Comparison of ENCODE assay signal across 13 cellular contexts in genomic region chr20:31685853-31686641, GRCh38. TPM values are rescaled to one million over a fixed set of nuclear protein-coding genes. Genes with fewer than 3 reads are reported as not detected.
DNase-seq lines count a peak whose midpoint lies in the region; ATAC-seq and TF ChIP-seq lines count a peak whose summit lies in the region.
"Had no signal": no experiment of that assay in that cellular context is flagged by ENCODE, and none has a peak within 500 bp of the region (broad histone marks: within the 10 kb centered on the region; RNA-seq: fewer than 3 reads in every experiment).

No MANE protein-coding gene starts in this region.

- H4K91ac ChIP-seq in neuronal stem cell (ENCODE audit: low read depth, low read length, poor library complexity), result no peak overlapping the region

- no peak overlapping the region for H4K8ac ChIP-seq in neuronal stem cell (ENCODE audit: low read depth, low read length)

- no peak overlapping the region for H3K4me3 Mint-ChIP-seq in CD4-positive, alpha-beta T cell
- no peak overlapping the region for H3K4me3 Mint-ChIP-seq in HFFc6
- no peak overlapping the region for H3K4me3 Mint-ChIP-seq in activated naive CD8-positive, alpha-beta T cell treated with anti-CD3 and anti-CD28 coated beads for 36 hours
- H3K4me3 Mint-ChIP-seq in natural killer cell, result peak overlapping the region; percentile 50

- no peak for DNase-seq in CD4-positive, alpha-beta T cell
- DNase-seq in HFFc6 (no peak), natural killer cell (no peak), neuronal stem cell (ENCODE audit: low spot score) (no peak), hypothalamus (lab: John Stamatoyannopoulos, UW) (no peak), KG1 (lab: John Stamatoyannopoulos, UW) (no peak), anterior cingulate cortex (lab: John Stamatoyannopoulos, UW) (no peak)
- DNase-seq in activated naive CD8-positive, alpha-beta T cell treated with anti-CD3 and anti-CD28 coated beads for 36 hours, result no peak
- DNase-seq: brain microvascular endothelial cell, NCI-H526 treated with DMSO at 0.1 percent for 48 hours, SK-N-SH had no signal

- H3K36me3 Mint-ChIP-seq in CD4-positive, alpha-beta T cell (ENCODE audit: low read depth), result peaks cover 69% of the 10 kb centered on the region
- H3K36me3 Mint-ChIP-seq in HFFc6 (ENCODE audit: low read depth) (peaks cover 35% of the 10 kb centered on the region), natural killer cell (peaks cover 3% of the 10 kb centered on the region)
- H3K36me3 Mint-ChIP-seq in activated naive CD8-positive, alpha-beta T cell treated with anti-CD3 and anti-CD28 coated beads for 36 hours, result peaks cover 74% of the 10 kb centered on the region

- no peak overlapping the region for H3K14ac ChIP-seq in neuronal stem cell (ENCODE audit: low read length)

- peak overlapping the region; percentile 78 for H3K27ac Mint-ChIP-seq in CD4-positive, alpha-beta T cell
- H3K27ac Mint-ChIP-seq in HFFc6 (0 out of 2 replicates have a peak overlapping the region, but pooled peaks have one; percentile 9), natural killer cell (peak overlapping the region; percentile 89 to 100)
- peak overlapping the region; percentile 76 for H3K27ac Mint-ChIP-seq in activated naive CD8-positive, alpha-beta T cell treated with anti-CD3 and anti-CD28 coated beads for 36 hours

- no peak for TF ChIP-seq CTCF in CD4-positive, alpha-beta T cell (IDR thresholded peaks at IDR 0.05)
- no peak for TF ChIP-seq CTCF in HFFc6 (IDR thresholded peaks at IDR 0.05)
- TF ChIP-seq CTCF in natural killer cell (IDR thresholded peaks at IDR 0.05), result no peak

- no peak overlapping the region for H3K23ac ChIP-seq in neuronal stem cell (ENCODE audit: low read depth, low read length, poor library complexity)

- H3K18ac ChIP-seq in neuronal stem cell (ENCODE audit: low read length), result no peak overlapping the region

- peaks cover 64% of the 10 kb centered on the region for H3K4me1 Mint-ChIP-seq in CD4-positive, alpha-beta T cell (ENCODE audit: low read depth)
- H3K4me1 Mint-ChIP-seq in HFFc6 (ENCODE audit: low read depth) (peaks cover 30% of the 10 kb centered on the region), natural killer cell (peaks cover 82 to 86% of the 10 kb centered on the region in 2 donors)
- peaks cover 67% of the 10 kb centered on the region for H3K4me1 Mint-ChIP-seq in activated naive CD8-positive, alpha-beta T cell treated with anti-CD3 and anti-CD28 coated beads for 36 hours

- POLR2A ChIA-PET in CD4-positive, alpha-beta T cell (lab: Charles Lee), result interaction anchor here (1.5 kb wide), 2 partner anchors 24 to 38 kb away, joined by 5 to 6 read pairs; no protein-coding TSS in a partner anchor

- H3K4me1 ChIP-seq in neuronal stem cell (ENCODE audit: control insufficient read depth in 2 of 2, insufficient read depth in 1 of 2, low read depth in 1 of 2, low read length in 2 of 2), result no peaks in the 10 kb centered on the region

- H3K9me3 Mint-ChIP-seq in CD4-positive, alpha-beta T cell, result no peaks in the 10 kb centered on the region
- H3K9me3 Mint-ChIP-seq in HFFc6 (no peaks in the 10 kb centered on the region), natural killer cell (no peaks in the 10 kb centered on the region)
- no peaks in the 10 kb centered on the region for H3K9me3 Mint-ChIP-seq in activated naive CD8-positive, alpha-beta T cell treated with anti-CD3 and anti-CD28 coated beads for 36 hours

- no peak overlapping the region for H3K4me2 ChIP-seq in neuronal stem cell (ENCODE audit: insufficient read depth, low read length, poor library complexity, severe bottlenecking)
- H3K4me2 ChIP-seq: SK-N-SH had no signal

- H2AK5ac ChIP-seq in neuronal stem cell (ENCODE audit: low read depth, low read length), result no peak overlapping the region

- no peak overlapping the region for H3K27ac ChIP-seq in CD4-positive, alpha-beta T cell (ENCODE audit: low read depth, low read length)
- no peak overlapping the region for H3K27ac ChIP-seq in neuronal stem cell (replicated peaks; ENCODE audit: low read length)
- H3K27ac ChIP-seq: brain microvascular endothelial cell had no signal

- intact Hi-C loops in CD4-positive, alpha-beta T cell (cut with DNase I, micrococcal nuclease), result no loop called here
- intact Hi-C loops in natural killer cell (cut with micrococcal nuclease), result no loop called here

- H2BK5ac ChIP-seq in neuronal stem cell (ENCODE audit: low read length), result no peak overlapping the region

- peaks cover 2% of the 10 kb centered on the region for H3K79me1 ChIP-seq in neuronal stem cell (ENCODE audit: low read depth, low read length)

- H2BK15ac ChIP-seq in neuronal stem cell (ENCODE audit: low read length), result no peak overlapping the region

- no peaks in the 10 kb centered on the region for H3K27me3 ChIP-seq in CD4-positive, alpha-beta T cell (ENCODE audit: control insufficient read depth, insufficient read depth, low read length)
- no peaks in the 10 kb centered on the region for H3K27me3 ChIP-seq in neuronal stem cell (ENCODE audit: control insufficient read depth in 3 of 3, insufficient read depth in 3 of 3, low read depth in 1 of 3, low read length in 3 of 3)
- H3K27me3 ChIP-seq: brain microvascular endothelial cell had no signal

- CTCF ChIA-PET in CD4-positive, alpha-beta T cell (lab: Charles Lee), result interaction anchor here (0.6 to 2.6 kb wide), 4 partner anchors 17 to 38 kb away, joined by 3 to 17 read pairs (median 4); partner anchors contain the start of gene BCL2L1

- no peak overlapping the region for H2BK12ac ChIP-seq in neuronal stem cell (ENCODE audit: low read length)

- no peaks in the 10 kb centered on the region for H3K27me3 Mint-ChIP-seq in CD4-positive, alpha-beta T cell
- H3K27me3 Mint-ChIP-seq in HFFc6 (ENCODE audit: insufficient read depth), result no peaks in the 10 kb centered on the region
- no peaks in the 10 kb centered on the region for H3K27me3 Mint-ChIP-seq in activated naive CD8-positive, alpha-beta T cell treated with anti-CD3 and anti-CD28 coated beads for 36 hours
- H3K27me3 Mint-ChIP-seq in natural killer cell (ENCODE audit: low read depth in 2 of 2), result no peaks in the 10 kb centered on the region

- peaks cover 0 to 52% of the 10 kb centered on the region in 2 donors for H3K36me3 ChIP-seq in neuronal stem cell (replicated peaks in 1 of 2; ENCODE audit: control insufficient read depth in 2 of 2, insufficient read depth in 2 of 2, low read length in 2 of 2)

- no peak overlapping the region for H3K4me3 ChIP-seq in neuronal stem cell (ENCODE audit: low read length in 2 of 2)

- no peak for ATAC-seq in CD4-positive, alpha-beta T cell (ENCODE audit: poor library complexity)
- ATAC-seq in natural killer cell, result no peak

- H3K4ac ChIP-seq in neuronal stem cell (ENCODE audit: low read length), result no peak overlapping the region

- no peak overlapping the region for H2AFZ ChIP-seq in neuronal stem cell (ENCODE audit: low read length)

- H3K9ac ChIP-seq in neuronal stem cell (ENCODE audit: low read depth, low read length, poor library complexity), result no peak overlapping the region
- H3K9ac ChIP-seq: SK-N-SH had no signal

- H3K9me3 ChIP-seq in CD4-positive, alpha-beta T cell (ENCODE audit: control insufficient read depth, low read length), result no peaks in the 10 kb centered on the region
- peaks cover 0 to 11% of the 10 kb centered on the region in 2 donors for H3K9me3 ChIP-seq in neuronal stem cell (replicated peaks in 1 of 2; ENCODE audit: control insufficient read depth in 2 of 2, insufficient read depth in 1 of 2, low read depth in 1 of 2, low read length in 2 of 2)
- H3K9me3 ChIP-seq: SK-N-SH had no signal

- WGBS in neuronal stem cell (ENCODE audit: extremely low coverage in 2 of 2, insufficient read length in 2 of 2, insufficient replicate concordance in 1 of 2), 2 donors, result no CpG with 5 or more reads among the region's 2 CpGs

- H2BK120ac ChIP-seq in neuronal stem cell (ENCODE audit: low read depth, low read length), result no peak overlapping the region

RNA-seq across cellular contexts. Expression of gene BCL2L1, which starts 36.6 kb away (rescaled TPM):
- 10 to 100 TPM; 11.8 to 11.9 TPM for total RNA-seq in CD4-positive, alpha-beta T cell
- 100 to 1,000 TPM; 111 to 122 (median 117) TPM for total RNA-seq in HFFc6 (2021; fragmentation: NEBNext Ultra II Directional; extraction: Animal tissue kit (Norgen Biotek cat#: 25700))
- total RNA-seq in activated naive CD8-positive, alpha-beta T cell treated with anti-CD3 and anti-CD28 coated beads for 36 hours, result 100 to 1,000 TPM; 196 to 206 TPM
- total RNA-seq in natural killer cell, result 10 to 100 TPM; 67.4 to 92.6 (median 78.6) TPM
- 37.9 TPM for polyA plus RNA-seq in neuronal stem cell (2013, experiment 1 of 2)
- polyA plus RNA-seq in neuronal stem cell (2013, experiment 2 of 2), result 38.2 TPM

RNA-seq across cellular contexts. Expression of gene COX4I2, which starts 48.3 kb away (rescaled TPM):
- not detected for total RNA-seq in CD4-positive, alpha-beta T cell
- total RNA-seq in HFFc6 (2021; fragmentation: NEBNext Ultra II Directional; extraction: Animal tissue kit (Norgen Biotek cat#: 25700)), result not detected
- not detected for total RNA-seq in activated naive CD8-positive, alpha-beta T cell treated with anti-CD3 and anti-CD28 coated beads for 36 hours
- not detected for total RNA-seq in natural killer cell
- 0.10 TPM for polyA plus RNA-seq in neuronal stem cell (2013, experiment 1 of 2)
- not detected for polyA plus RNA-seq in neuronal stem cell (2013, experiment 2 of 2)
- total RNA-seq: fibroblast of lung had no signal
- polyA plus RNA-seq: fibroblast of lung, keratinocyte had no signal

RNA-seq across cellular contexts. Expression of gene TPX2, which starts 53.0 kb away (rescaled TPM):
- under 1 TPM; 0.85 to 0.89 TPM for total RNA-seq in CD4-positive, alpha-beta T cell
- total RNA-seq in HFFc6 (2021; fragmentation: NEBNext Ultra II Directional; extraction: Animal tissue kit (Norgen Biotek cat#: 25700)), result 100 to 1,000 TPM in 4 of 6 experiments, 10 to 100 TPM in 2; 51.0 to 117 (median 107) TPM
- total RNA-seq in activated naive CD8-positive, alpha-beta T cell treated with anti-CD3 and anti-CD28 coated beads for 36 hours, result 100 to 1,000 TPM; 111 TPM
- total RNA-seq in natural killer cell, result 1 to 10 TPM; 2.2 to 4.2 (median 2.2) TPM
- 174 TPM for polyA plus RNA-seq in neuronal stem cell (2013, experiment 1 of 2)
- 172 TPM for polyA plus RNA-seq in neuronal stem cell (2013, experiment 2 of 2)

Comparison
In these comparisons a context has a peak if more than half of its experiments do, and no peak if none do; other contexts are left out.
1. H3K27ac Mint-ChIP-seq: peak in every context shown above with its lines; median percentile 94 in natural killer cell; 78 in CD4-positive, alpha-beta T cell; 76 in activated naive CD8-positive, alpha-beta T cell treated with anti-CD3 and anti-CD28 coated beads for 36 hours; 9 in HFFc6.
2. RNA of gene BCL2L1, which starts 36.6 kb away (total RNA-seq): 196 to 206 TPM in activated naive CD8-positive, alpha-beta T cell treated with anti-CD3 and anti-CD28 coated beads for 36 hours, 111 to 122 TPM in HFFc6 and 67.4 to 92.6 TPM in natural killer cell; 11.8 to 11.9 TPM in CD4-positive, alpha-beta T cell; every median in the first group is over 4 times any median in the second.
3. RNA of gene TPX2, which starts 53.0 kb away (total RNA-seq): 111 TPM in activated naive CD8-positive, alpha-beta T cell treated with anti-CD3 and anti-CD28 coated beads for 36 hours and 51.0 to 117 TPM in HFFc6; 2.2 to 4.2 TPM in natural killer cell and 0.85 to 0.89 TPM in CD4-positive, alpha-beta T cell; every median in the first group is over 10 times any median in the second.